ENCODE assay signal across 21 cellular contexts in genomic region chr17:3800362-3801042, GRCh38. TPM values are rescaled to one million over a fixed set of nuclear protein-coding genes. Genes with fewer than 3 reads are reported as not detected.
A peak's percentile ranks its signal among the peaks of the same experiment; 100 is the strongest.
DNase-seq lines count a peak whose midpoint lies in the region; ATAC-seq and TF ChIP-seq lines count a peak whose summit lies in the region.
"Had no signal": no experiment of that assay in that cellular context is flagged by ENCODE, and none has a peak within 500 bp of the region (broad histone marks: within the 10 kb centered on the region; RNA-seq: fewer than 3 reads in every experiment).

No MANE protein-coding gene starts in this region.

- H3K4me1 Mint-ChIP-seq in activated B cell treated with CpG ODN at 0.5 μM for 24 hours, result peaks cover 70% of the 10 kb centered on the region
- peaks cover 46% of the 10 kb centered on the region for H3K4me1 Mint-ChIP-seq in memory B cell

- H3K36me3 ChIP-seq in upper lobe of right lung (no peaks in the 10 kb centered on the region), gastroesophageal sphincter (peaks cover 0 to 2% of the 10 kb centered on the region in 2 donors)

- no peaks in the 10 kb centered on the region for H3K27me3 ChIP-seq in upper lobe of right lung
- no peaks in the 10 kb centered on the region for H3K27me3 ChIP-seq in gastroesophageal sphincter
- H3K27me3 ChIP-seq: dorsolateral prefrontal cortex, esophagus squamous epithelium had no signal

- WGBS in gastroesophageal sphincter (ENCODE audit: low coverage in 1 of 2), 2 donors, result 80 to 88% methylated on average over 1 to 3 of the region's 9 CpGs

- H3K9me3 ChIP-seq in upper lobe of right lung (no peaks in the 10 kb centered on the region), gastroesophageal sphincter (no peaks in the 10 kb centered on the region)
- H3K9me3 ChIP-seq: esophagus squamous epithelium had no signal

- intact Hi-C loops in activated B cell treated with CpG ODN at 0.5 μM for 24 hours (cut with micrococcal nuclease), result no loop called here
- intact Hi-C loops in upper lobe of right lung (cut with DNase I), result no loop called here

- CTCF ChIA-PET in activated B cell treated with CpG ODN at 0.5 μM for 24 hours (lab: Charles Lee), result interaction anchor here (1.0 kb wide), 2 partner anchors 10 to 27 kb away, joined by 3 read pairs; no protein-coding TSS in a partner anchor

- TF ChIP-seq CTCF in activated B cell treated with CpG ODN at 0.5 μM for 24 hours (IDR thresholded peaks at IDR 0.05) (no peak), upper lobe of right lung (IDR thresholded peaks at IDR 0.05) (no peak), foreskin fibroblast (IDR thresholded peaks at IDR 0.05; ENCODE audit: low read depth, low read length) (no peak), gastroesophageal sphincter (IDR thresholded peaks at IDR 0.05) (no peak)

- no peaks in the 10 kb centered on the region for H3K27me3 Mint-ChIP-seq in activated B cell treated with CpG ODN at 0.5 μM for 24 hours
- no peaks in the 10 kb centered on the region for H3K27me3 Mint-ChIP-seq in memory B cell

- in situ Hi-C loops in ACHN (cut with HindIII; ENCODE audit: low pct_ligation_motif_present, low pct_unique_long_range_greater_than_20kb, low sequenced_read_pairs), result loop anchor here (10.0 kb wide), 1 partner anchor 56 kb away; no protein-coding TSS in a partner anchor

- peak overlapping the region; percentile 52 to 56 for H3K27ac Mint-ChIP-seq in activated naive CD4-positive, alpha-beta T cell treated with anti-CD3 and anti-CD28 coated beads, Interleukin-2, amount 50 U/mL, for 72 hours
- H3K27ac Mint-ChIP-seq in activated B cell treated with CpG ODN at 0.5 μM for 24 hours (peak overlapping the region; percentile 41), memory B cell (no peak overlapping the region)
- H3K27ac Mint-ChIP-seq: activated naive CD8-positive, alpha-beta T cell treated with anti-CD3 and anti-CD28 coated beads, Interleukin-2, amount 10 ng/mL, durations not matched to agents 7 days and 5 days had no signal

- TF ChIP-seq EP300 in gastroesophageal sphincter (IDR thresholded peaks at IDR 0.05), result no peak

- H3K9me3 Mint-ChIP-seq in activated naive CD4-positive, alpha-beta T cell treated with anti-CD3 and anti-CD28 coated beads, Interleukin-2, amount 50 U/mL, for 72 hours, result no peaks in the 10 kb centered on the region
- H3K9me3 Mint-ChIP-seq in activated B cell treated with CpG ODN at 0.5 μM for 24 hours (no peaks in the 10 kb centered on the region), memory B cell (no peaks in the 10 kb centered on the region)
- H3K9me3 Mint-ChIP-seq: activated naive CD8-positive, alpha-beta T cell treated with anti-CD3 and anti-CD28 coated beads, Interleukin-2, amount 10 ng/mL, durations not matched to agents 7 days and 5 days; natural killer cell had no signal

- H3K36me3 Mint-ChIP-seq in activated naive CD4-positive, alpha-beta T cell treated with anti-CD3 and anti-CD28 coated beads, Interleukin-2, amount 50 U/mL, for 72 hours, result no peaks in the 10 kb centered on the region
- H3K36me3 Mint-ChIP-seq in activated B cell treated with CpG ODN at 0.5 μM for 24 hours (ENCODE audit: low read depth) (peaks cover 2% of the 10 kb centered on the region), memory B cell (peaks cover 2% of the 10 kb centered on the region)
- H3K36me3 Mint-ChIP-seq: activated naive CD8-positive, alpha-beta T cell treated with anti-CD3 and anti-CD28 coated beads, Interleukin-2, amount 10 ng/mL, durations not matched to agents 7 days and 5 days; natural killer cell had no signal

- H3K4me1 ChIP-seq in upper lobe of right lung (peaks cover 20% of the 10 kb centered on the region), gastroesophageal sphincter (peaks cover 0 to 22% (median 3%) of the 10 kb centered on the region in 3 donors)

- DNase-seq in activated naive CD4-positive, alpha-beta T cell treated with anti-CD3 and anti-CD28 coated beads, Interleukin-2, amount 50 U/mL, for 72 hours (ENCODE audit: low spot score in 2 of 2), result no peak
- no peak for DNase-seq in activated naive CD4-positive, alpha-beta T cell treated with Interleukin-2 at 50 U/mL for 16 hours
- DNase-seq in activated B cell treated with CpG ODN at 0.5 μM for 24 hours (no peak), memory B cell (ENCODE audit: low spot score in 2 of 2) (no peak), upper lobe of right lung (no peak), ACHN (no peak), foreskin fibroblast (no peak)
- DNase-seq: activated CD4-positive, alpha-beta T cell treated with anti-CD3 and anti-CD28 coated beads for 1 hour; activated naive CD8-positive, alpha-beta T cell treated with anti-CD3 and anti-CD28 coated beads, Interleukin-2, amount 10 ng/mL, durations not matched to agents 7 days and 5 days; esophagus squamous epithelium; MV-4-11; natural killer cell; NCI-H2029; NCI-H524; SHP77 treated with DMSO at 0.1 percent for 48 hours; stimulated activated CD4-positive, alpha-beta T cell treated with anti-CD3 and anti-CD28 coated beads, Interleukin-12 subunit alpha, Interleukin-12 subunit beta, amount 100 ng/mL, for 4 hours; stimulated activated naive CD4-positive, alpha-beta T cell treated with Interleukin-2 at 50 U/mL for 16 hours; T-helper 9 cell had no signal

- H3K4me3 Mint-ChIP-seq in activated B cell treated with CpG ODN at 0.5 μM for 24 hours (no peak overlapping the region), memory B cell (peak overlapping the region; percentile 41)
- H3K4me3 Mint-ChIP-seq: activated naive CD8-positive, alpha-beta T cell treated with anti-CD3 and anti-CD28 coated beads, Interleukin-2, amount 10 ng/mL, durations not matched to agents 7 days and 5 days; natural killer cell had no signal

- no peak for TF ChIP-seq POLR2A in gastroesophageal sphincter (IDR thresholded peaks at IDR 0.05)

- H3K27ac ChIP-seq in upper lobe of right lung (peak overlapping the region; percentile 18), gastroesophageal sphincter (no peak overlapping the region)
- H3K27ac ChIP-seq: dorsolateral prefrontal cortex had no signal

- H3K4me3 ChIP-seq in upper lobe of right lung (peak overlapping the region; percentile 16), foreskin fibroblast (ENCODE audit: low read depth in 1 of 2, low read length in 2 of 2) (no peak overlapping the region), gastroesophageal sphincter (no peak overlapping the region)
- H3K4me3 ChIP-seq: dorsolateral prefrontal cortex, lung had no signal

- POLR2A ChIA-PET in activated B cell treated with CpG ODN at 0.5 μM for 24 hours (lab: Charles Lee), result interaction anchor here (1.0 to 1.2 kb wide), 2 partner anchors 26 to 343 kb away, joined by 3 read pairs; partner anchors contain the start of genes CYB5D2 and ZZEF1

- no peak for ATAC-seq in activated naive CD4-positive, alpha-beta T cell treated with anti-CD3 and anti-CD28 coated beads, Interleukin-2, amount 50 U/mL, for 72 hours
- ATAC-seq in activated B cell treated with CpG ODN at 0.5 μM for 24 hours (ENCODE audit: low read depth) (no peak), memory B cell (ENCODE audit: low read depth) (no peak), upper lobe of right lung (no peak), gastroesophageal sphincter (no peak)
- ATAC-seq: natural killer cell had no signal

RNA-seq across cellular contexts. Expression of gene ITGAE, which starts 0.5 kb away (rescaled TPM):
- 10 to 100 TPM; 36.7 to 48.0 TPM for total RNA-seq in activated naive CD4-positive, alpha-beta T cell treated with anti-CD3 and anti-CD28 coated beads, Interleukin-2, amount 50 U/mL, for 72 hours
- total RNA-seq in activated B cell treated with CpG ODN at 0.5 μM for 24 hours (42.9 and 45.3 TPM in 2 replicates), upper lobe of right lung (24.2 TPM), gastroesophageal sphincter (10 to 100 TPM; 20.3 to 35.2 (median 21.7) TPM)

RNA-seq across cellular contexts. Expression of gene NCBP3, which starts 45.5 kb away (rescaled TPM):
- total RNA-seq in activated naive CD4-positive, alpha-beta T cell treated with anti-CD3 and anti-CD28 coated beads, Interleukin-2, amount 50 U/mL, for 72 hours, result 10 to 100 TPM; 35.4 to 44.4 TPM
- total RNA-seq in activated B cell treated with CpG ODN at 0.5 μM for 24 hours, result 49.5 TPM in 2 replicates
- total RNA-seq in upper lobe of right lung, result 34.9 TPM
- 10 to 100 TPM; 22.2 to 25.7 (median 24.3) TPM for total RNA-seq in gastroesophageal sphincter
